1 cellular context compared by ENCODE assay signal in genomic region chr20:36773548-36774242, GRCh38.
TF ChIP-seq lines count a peak whose summit lies in the region.

TSS of gene DSN1 (minus strand) at chr20:36773763. CDS start at chr20:36771458, 2,305 bp downstream.

TF ChIP-seq in K562, 482 proteins besides CTCF, POLR2A, EP300 and RAD21 (continued from another document and continues in another):
- no peak for TF ChIP-seq CHD7 (IDR thresholded peaks at IDR 0.05; ENCODE audit: low read depth, low read length)
- TF ChIP-seq, protein P1, sequence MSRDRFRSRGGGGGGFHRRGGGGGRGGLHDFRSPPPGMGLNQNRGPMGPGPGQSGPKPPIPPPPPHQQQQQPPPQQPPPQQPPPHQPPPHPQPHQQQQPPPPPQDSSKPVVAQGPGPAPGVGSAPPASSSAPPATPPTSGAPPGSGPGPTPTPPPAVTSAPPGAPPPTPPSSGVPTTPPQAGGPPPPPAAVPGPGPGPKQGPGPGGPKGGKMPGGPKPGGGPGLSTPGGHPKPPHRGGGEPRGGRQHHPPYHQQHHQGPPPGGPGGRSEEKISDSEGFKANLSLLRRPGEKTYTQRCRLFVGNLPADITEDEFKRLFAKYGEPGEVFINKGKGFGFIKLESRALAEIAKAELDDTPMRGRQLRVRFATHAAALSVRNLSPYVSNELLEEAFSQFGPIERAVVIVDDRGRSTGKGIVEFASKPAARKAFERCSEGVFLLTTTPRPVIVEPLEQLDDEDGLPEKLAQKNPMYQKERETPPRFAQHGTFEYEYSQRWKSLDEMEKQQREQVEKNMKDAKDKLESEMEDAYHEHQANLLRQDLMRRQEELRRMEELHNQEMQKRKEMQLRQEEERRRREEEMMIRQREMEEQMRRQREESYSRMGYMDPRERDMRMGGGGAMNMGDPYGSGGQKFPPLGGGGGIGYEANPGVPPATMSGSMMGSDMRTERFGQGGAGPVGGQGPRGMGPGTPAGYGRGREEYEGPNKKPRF (IDR thresholded peaks at IDR 0.05; ENCODE audit: low read depth, low read length): no peak
- TF ChIP-seq KLF13 (tag; IDR thresholded peaks at IDR 0.05; ENCODE audit: borderline replicate concordance, low read depth): no peak
- TF ChIP-seq HEY1 (CRISPR knock-in tag; IDR thresholded peaks at IDR 0.05; ENCODE audit: borderline replicate concordance): no peak
- no peak for TF ChIP-seq KDM4B (IDR thresholded peaks at IDR 0.05; ENCODE audit: borderline replicate concordance in 2 of 2, low read depth in 1 of 2)
- TF ChIP-seq HMG20B (CRISPR knock-in tag; IDR thresholded peaks at IDR 0.05): no peak
- no peak; the same call in 1 of the 2 replicates for TF ChIP-seq NFIX (CRISPR knock-in tag; IDR thresholded peaks at IDR 0.05; ENCODE audit: low read depth)
- TF ChIP-seq, protein P2, sequence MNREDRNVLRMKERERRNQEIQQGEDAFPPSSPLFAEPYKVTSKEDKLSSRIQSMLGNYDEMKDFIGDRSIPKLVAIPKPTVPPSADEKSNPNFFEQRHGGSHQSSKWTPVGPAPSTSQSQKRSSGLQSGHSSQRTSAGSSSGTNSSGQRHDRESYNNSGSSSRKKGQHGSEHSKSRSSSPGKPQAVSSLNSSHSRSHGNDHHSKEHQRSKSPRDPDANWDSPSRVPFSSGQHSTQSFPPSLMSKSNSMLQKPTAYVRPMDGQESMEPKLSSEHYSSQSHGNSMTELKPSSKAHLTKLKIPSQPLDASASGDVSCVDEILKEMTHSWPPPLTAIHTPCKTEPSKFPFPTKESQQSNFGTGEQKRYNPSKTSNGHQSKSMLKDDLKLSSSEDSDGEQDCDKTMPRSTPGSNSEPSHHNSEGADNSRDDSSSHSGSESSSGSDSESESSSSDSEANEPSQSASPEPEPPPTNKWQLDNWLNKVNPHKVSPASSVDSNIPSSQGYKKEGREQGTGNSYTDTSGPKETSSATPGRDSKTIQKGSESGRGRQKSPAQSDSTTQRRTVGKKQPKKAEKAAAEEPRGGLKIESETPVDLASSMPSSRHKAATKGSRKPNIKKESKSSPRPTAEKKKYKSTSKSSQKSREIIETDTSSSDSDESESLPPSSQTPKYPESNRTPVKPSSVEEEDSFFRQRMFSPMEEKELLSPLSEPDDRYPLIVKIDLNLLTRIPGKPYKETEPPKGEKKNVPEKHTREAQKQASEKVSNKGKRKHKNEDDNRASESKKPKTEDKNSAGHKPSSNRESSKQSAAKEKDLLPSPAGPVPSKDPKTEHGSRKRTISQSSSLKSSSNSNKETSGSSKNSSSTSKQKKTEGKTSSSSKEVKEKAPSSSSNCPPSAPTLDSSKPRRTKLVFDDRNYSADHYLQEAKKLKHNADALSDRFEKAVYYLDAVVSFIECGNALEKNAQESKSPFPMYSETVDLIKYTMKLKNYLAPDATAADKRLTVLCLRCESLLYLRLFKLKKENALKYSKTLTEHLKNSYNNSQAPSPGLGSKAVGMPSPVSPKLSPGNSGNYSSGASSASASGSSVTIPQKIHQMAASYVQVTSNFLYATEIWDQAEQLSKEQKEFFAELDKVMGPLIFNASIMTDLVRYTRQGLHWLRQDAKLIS (CRISPR knock-in tag; IDR thresholded peaks at IDR 0.05): peak; percentile 73; the same call in 1 of the 2 replicates
- no peak for TF ChIP-seq CEBPG (CRISPR knock-in tag; IDR thresholded peaks at IDR 0.05)
- no peak for TF ChIP-seq CEBPG (tag; conservative IDR thresholded peaks at IDR 0.05 in 1 of 2, IDR thresholded peaks at IDR 0.05 in 1 of 2)
- TF ChIP-seq CHD4 (IDR thresholded peaks at IDR 0.05; ENCODE audit: insufficient read depth, insufficient replicate concordance, low read depth, low read length, poor library complexity, severe bottlenecking): no peak
- no peak for TF ChIP-seq TGIF2 (CRISPR knock-in tag; IDR thresholded peaks at IDR 0.05)
- TF ChIP-seq CAMTA2 (CRISPR knock-in tag; conservative IDR thresholded peaks at IDR 0.05): no peak
- TF ChIP-seq CTBP1 (IDR thresholded peaks at IDR 0.05; ENCODE audit: borderline replicate concordance): peak; percentile 69
- TF ChIP-seq FOXM1 (IDR thresholded peaks at IDR 0.05; ENCODE audit: low read depth): no peak
- peak; percentile 87; the same call in 1 of the 2 replicates for TF ChIP-seq FOXM1 (CRISPR knock-in tag; IDR thresholded peaks at IDR 0.05; ENCODE audit: low read depth)
- peak; percentile 80 for TF ChIP-seq CREB1 (IDR thresholded peaks at IDR 0.05)
- peak; percentile 90 for TF ChIP-seq CREB1 (CRISPR knock-in tag; IDR thresholded peaks at IDR 0.05)
- TF ChIP-seq ZFX (CRISPR knock-in tag; IDR thresholded peaks at IDR 0.05): peak; percentile 81
- TF ChIP-seq, protein P3, sequence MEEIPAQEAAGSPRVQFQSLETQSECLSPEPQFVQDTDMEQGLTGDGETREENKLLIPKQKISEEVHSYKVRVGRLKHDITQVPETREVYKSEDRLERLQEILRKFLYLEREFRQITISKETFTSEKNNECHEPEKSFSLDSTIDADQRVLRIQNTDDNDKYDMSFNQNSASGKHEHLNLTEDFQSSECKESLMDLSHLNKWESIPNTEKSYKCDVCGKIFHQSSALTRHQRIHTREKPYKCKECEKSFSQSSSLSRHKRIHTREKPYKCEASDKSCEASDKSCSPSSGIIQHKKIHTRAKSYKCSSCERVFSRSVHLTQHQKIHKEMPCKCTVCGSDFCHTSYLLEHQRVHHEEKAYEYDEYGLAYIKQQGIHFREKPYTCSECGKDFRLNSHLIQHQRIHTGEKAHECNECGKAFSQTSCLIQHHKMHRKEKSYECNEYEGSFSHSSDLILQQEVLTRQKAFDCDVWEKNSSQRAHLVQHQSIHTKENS (CRISPR knock-in tag; IDR thresholded peaks at IDR 0.05): no peak
- no peak for TF ChIP-seq NCOA2 (IDR thresholded peaks at IDR 0.05; ENCODE audit: partially characterized antibody in 2 of 2)
- TF ChIP-seq ZBTB40 (IDR thresholded peaks at IDR 0.05): no peak; the same call in none of the 2 replicates
- TF ChIP-seq ZBTB40 (CRISPR knock-in tag; IDR thresholded peaks at IDR 0.05): no peak
